2 cellular contexts compared by ENCODE assay signal in genomic region chr4:56449475-56449874, GRCh38. TPM values are rescaled to one million over a fixed set of nuclear protein-coding genes. Genes with fewer than 3 reads are reported as not detected.
"Had no signal": no experiment of that assay in that cellular context is flagged by ENCODE, and none has a peak within 500 bp of the region (broad histone marks: within the 10 kb centered on the region; RNA-seq: fewer than 3 reads in every experiment).

No MANE protein-coding gene starts in this region.

RNA-seq across cellular contexts. Expression of gene ARL9, which starts 56.1 kb away (rescaled TPM):
- total RNA-seq: G401, GM12878 had no signal
- polyA plus RNA-seq: GM12878 had no signal
